ENCODE assay signal across 1 cellular context in genomic region chr5:150789943-150790611, GRCh38.
A peak's percentile ranks its signal among the peaks of the same experiment; 100 is the strongest.
TF ChIP-seq lines count a peak whose summit lies in the region.

No MANE protein-coding gene starts in this region.

TF ChIP-seq in HCT116, 20 proteins besides CTCF, POLR2A, EP300 and RAD21 (continued from another document):
- TF ChIP-seq REST (IDR thresholded peaks at IDR 0.05; ENCODE audit: low read depth) (no peak), EGR1 (IDR thresholded peaks at IDR 0.05; ENCODE audit: low read depth) (peak; percentile 94), SP1 (IDR thresholded peaks at IDR 0.05; ENCODE audit: low read depth) (peak; percentile 80), ZNF274 (IDR thresholded peaks at IDR 0.05; ENCODE audit: low read depth, low read length) (no peak), EZH2phosphoT487 (IDR thresholded peaks at IDR 0.05; ENCODE audit: borderline replicate concordance) (no peak), CBX3 (IDR thresholded peaks at IDR 0.05; ENCODE audit: low read depth) (peak; percentile 65; the same call in 1 of the 2 replicates), POLR2AphosphoS5 (IDR thresholded peaks at IDR 0.05; ENCODE audit: low read depth, low read length) (peak; percentile 78), MAX (IDR thresholded peaks at IDR 0.05) (peak; percentile 68), ELF1 (IDR thresholded peaks at IDR 0.05; ENCODE audit: borderline replicate concordance, low read depth) (no peak), ATF3 (IDR thresholded peaks at IDR 0.05) (no peak), ZBTB33 (IDR thresholded peaks at IDR 0.05; ENCODE audit: extremely low read depth, insufficient replicate concordance, low read length) (peak; percentile 55)
TF ChIP-seq in HCT116: peak in this region for 11.
